8 cellular contexts compared by ENCODE assay signal in genomic region chr1:227318003-227318851, GRCh38. TPM values are rescaled to one million over a fixed set of nuclear protein-coding genes. Genes with fewer than 3 reads are reported as not detected.
A peak's percentile ranks its signal among the peaks of the same experiment; 100 is the strongest.
DNase-seq lines count a peak whose midpoint lies in the region; ATAC-seq and TF ChIP-seq lines count a peak whose summit lies in the region.

CDC42BPA (minus strand) TSS chr1:227318492; CDS start chr1:227317182, 1,310 bp downstream.

- TF ChIP-seq CTCF in fibroblast of pulmonary artery (IDR thresholded peaks at IDR 0.05; ENCODE audit: low read length, missing control alignments) = no peak

- no peak within 1 kb of the TSS for H3K27ac Mint-ChIP-seq in activated T-helper 17 cell treated with anti-CD3 and anti-CD28 coated beads, Interleukin-2, amount 50 U/mL, for 72 hours

- peak; percentile 39 for ATAC-seq in HG03139 (IDR thresholded peaks at IDR 0.05; ENCODE audit: unreplicated experiment)
- ATAC-seq in activated T-helper 17 cell treated with anti-CD3 and anti-CD28 coated beads, Interleukin-2, amount 50 U/mL, for 72 hours (replicated peaks) = peak; percentile 79

- no peaks in the 10 kb centered on the region for H3K4me1 Mint-ChIP-seq in activated T-helper 17 cell treated with anti-CD3 and anti-CD28 coated beads, Interleukin-2, amount 50 U/mL, for 72 hours

- peak; percentile 71 for DNase-seq in GM04504 (ENCODE audit: low read depth)
- DNase-seq in NCI-H774 (lab: John Stamatoyannopoulos, UW) = peak; percentile 90
- DNase-seq in fibroblast of pulmonary artery (ENCODE audit: low read depth) = peak; percentile 94
- peak; percentile 94 for DNase-seq in myocyte (ENCODE audit: low read depth)
- DNase-seq in superior temporal gyrus (ENCODE audit: extremely low spot score) = peak; percentile 77
- no peak for DNase-seq in OCI-M2 (lab: John Stamatoyannopoulos, UW; ENCODE audit: unreplicated experiment)

- peaks cover 48% of the 10 kb centered on the region for H3K27me3 Mint-ChIP-seq in activated T-helper 17 cell treated with anti-CD3 and anti-CD28 coated beads, Interleukin-2, amount 50 U/mL, for 72 hours

- no peaks in the 10 kb centered on the region for H3K36me3 Mint-ChIP-seq in activated T-helper 17 cell treated with anti-CD3 and anti-CD28 coated beads, Interleukin-2, amount 50 U/mL, for 72 hours (ENCODE audit: low read depth)

- peak within 1 kb of the TSS; percentile 78 for H3K4me3 Mint-ChIP-seq in activated T-helper 17 cell treated with anti-CD3 and anti-CD28 coated beads, Interleukin-2, amount 50 U/mL, for 72 hours

- H3K9me3 Mint-ChIP-seq in activated T-helper 17 cell treated with anti-CD3 and anti-CD28 coated beads, Interleukin-2, amount 50 U/mL, for 72 hours = no peaks in the 10 kb centered on the region

- H3K4me3 ChIP-seq in fibroblast of pulmonary artery (replicated peaks; ENCODE audit: low read depth, low read length) = peak within 1 kb of the TSS; percentile 76

RNA-seq across cellular contexts. Expression of gene CDC42BPA, which starts in this region (rescaled TPM):
- 1 to 10 TPM; 2.7 to 2.9 TPM for total RNA-seq in activated T-helper 17 cell treated with anti-CD3 and anti-CD28 coated beads, Interleukin-2, amount 50 U/mL, for 72 hours
- total RNA-seq in myocyte = 37.0 and 54.3 TPM in 2 replicates
- polyA plus RNA-seq in myocyte (2012) = 16.0 TPM
